19 cellular contexts compared by ENCODE assay signal in the genomic region with DNA sequence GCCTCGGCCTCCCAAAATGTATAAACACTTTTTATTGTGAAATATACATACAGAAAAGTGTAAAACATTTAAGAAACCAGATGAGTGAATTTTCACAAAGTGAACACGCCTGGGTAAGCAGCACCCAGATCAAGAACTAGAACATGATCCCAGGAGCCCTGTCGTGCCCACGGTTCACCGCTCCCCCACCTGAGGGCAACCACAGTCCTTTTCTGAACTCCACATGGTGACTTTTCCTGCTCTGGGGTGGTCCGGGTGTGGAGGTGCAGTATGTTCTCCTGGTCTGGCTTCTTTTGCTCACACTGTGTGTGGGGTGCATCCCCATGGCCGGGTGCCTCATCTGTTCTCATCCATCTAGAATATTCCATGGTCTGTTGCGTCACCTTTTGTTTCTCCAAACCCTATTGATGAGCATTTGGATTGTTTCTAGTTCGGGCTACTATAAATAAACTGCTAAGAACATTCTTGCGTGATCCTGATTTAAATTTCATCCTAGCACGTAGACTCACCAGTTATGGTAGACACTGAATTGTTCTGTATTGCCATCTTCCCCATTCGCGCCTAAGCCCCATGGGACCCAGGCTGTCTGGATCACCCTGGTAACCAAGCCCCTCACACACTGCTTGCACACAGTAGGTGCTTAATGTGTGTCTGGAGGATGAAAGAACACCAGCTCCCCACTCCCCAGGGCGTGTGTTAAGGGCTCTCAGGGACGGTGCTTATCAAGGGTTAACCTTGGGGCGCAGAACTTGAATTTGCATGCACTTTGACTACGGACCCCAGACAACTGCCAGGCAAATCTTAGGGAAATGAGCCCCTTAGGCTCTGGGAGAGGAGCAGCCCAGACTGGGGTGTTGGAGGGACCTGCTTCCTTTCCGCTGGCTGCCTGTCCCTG.
DNase-seq lines count a peak whose midpoint lies in the region; ATAC-seq and TF ChIP-seq lines count a peak whose summit lies in the region.
"Had no signal": no experiment of that assay in that cellular context is flagged by ENCODE, and none has a peak within 500 bp of the region (broad histone marks: within the 10 kb centered on the region; RNA-seq: fewer than 3 reads in every experiment).

No MANE protein-coding gene starts in this region.

- intact Hi-C loops in tibial artery (cut with DNase I; ENCODE audit: low total_unique reads), result no loop called here

- no peaks in the 10 kb centered on the region for H3K79me2 ChIP-seq in OCI-LY3 (ENCODE audit: low read length)

- peak overlapping the region; percentile 20; the same call in 1 of the 2 replicates for H3K4me3 ChIP-seq in OCI-LY3 (ENCODE audit: low read length)
- H3K4me3 ChIP-seq in tibial artery, result no peak overlapping the region
- H3K4me3 ChIP-seq: breast epithelium, dorsolateral prefrontal cortex, right lobe of liver had no signal

- no peak for ATAC-seq in stimulated activated effector memory CD8-positive, alpha-beta T cell treated with anti-CD3 and anti-CD28 coated beads, Interleukin-12 subunit alpha, Interleukin-12 subunit beta, amount 100 ng/mL, for 72 hours
- no peak for ATAC-seq in GM18505 (IDR thresholded peaks at IDR 0.05; ENCODE audit: unreplicated experiment)
- ATAC-seq: activated CD8-positive, alpha-beta T cell treated with anti-CD3 and anti-CD28 coated beads, Interleukin-2, amount 10 ng/mL, durations not matched to agents 7 days and 5 days; HCT116; right lobe of liver had no signal

- H3K27ac ChIP-seq in OCI-LY3 (ENCODE audit: low read length) (no peak overlapping the region), tibial artery (no peak overlapping the region)
- H3K27ac ChIP-seq: breast epithelium, right lobe of liver had no signal

- H3K27me3 ChIP-seq in OCI-LY3 (ENCODE audit: low read depth, low read length), result peaks cover 70% of the 10 kb centered on the region
- H3K27me3 ChIP-seq in tibial artery, result peaks cover 0 to 40% of the 10 kb centered on the region in 2 donors
- H3K27me3 ChIP-seq: right lobe of liver had no signal

- DNase-seq in kidney tubule cell (ENCODE audit: low spot score) (peak; percentile 29), tibial artery (no peak), AG08396 (ENCODE audit: low spot score) (no peak)
- no peak for DNase-seq in stimulated activated effector memory CD8-positive, alpha-beta T cell treated with anti-CD3 and anti-CD28 coated beads, Interleukin-12 subunit alpha, Interleukin-12 subunit beta, amount 100 ng/mL, for 72 hours (ENCODE audit: low spot score in 2 of 2)
- DNase-seq: activated CD8-positive, alpha-beta T cell treated with anti-CD3 and anti-CD28 coated beads, Interleukin-2, amount 10 ng/mL, durations not matched to agents 7 days and 5 days; activated naive CD8-positive, alpha-beta T cell treated with anti-CD3 and anti-CD28 coated beads, Interleukin-2, amount 10 ng/mL, durations not matched to agents 7 days and 5 days; GF-D8; glutamatergic neuron; NCI-H1417 treated with DMSO at 0.1 percent for 48 hours; NCI-H2171 treated with DMSO at 0.1 percent for 48 hours; SHP77; T-helper 1 cell had no signal

- no peak overlapping the region for H2AFZ ChIP-seq in OCI-LY3 (ENCODE audit: low read depth, low read length)

- no peak overlapping the region for H3K9ac ChIP-seq in OCI-LY3 (ENCODE audit: low read length)

- H3K36me3 Mint-ChIP-seq in stimulated activated effector memory CD8-positive, alpha-beta T cell treated with anti-CD3 and anti-CD28 coated beads, Interleukin-12 subunit alpha, Interleukin-12 subunit beta, amount 100 ng/mL, for 72 hours, result no peaks in the 10 kb centered on the region
- H3K36me3 Mint-ChIP-seq: activated naive CD8-positive, alpha-beta T cell treated with anti-CD3 and anti-CD28 coated beads, Interleukin-2, amount 10 ng/mL, durations not matched to agents 7 days and 5 days had no signal

- H3K4me1 ChIP-seq in OCI-LY3 (ENCODE audit: low read length) (peaks cover 30% of the 10 kb centered on the region), tibial artery (peaks cover 0 to 5% (median 2%) of the 10 kb centered on the region in 4 donors)
- H3K4me1 ChIP-seq: breast epithelium had no signal

- H3K4me1 Mint-ChIP-seq in stimulated activated effector memory CD8-positive, alpha-beta T cell treated with anti-CD3 and anti-CD28 coated beads, Interleukin-12 subunit alpha, Interleukin-12 subunit beta, amount 100 ng/mL, for 72 hours, result peaks cover 10% of the 10 kb centered on the region

- TF ChIP-seq POLR2A in GM18526 (IDR thresholded peaks at IDR 0.05; ENCODE audit: extremely low read depth, insufficient read length) (peak; percentile 22), GM18505 (IDR thresholded peaks at IDR 0.05; ENCODE audit: borderline replicate concordance, extremely low read depth, insufficient read depth, insufficient read length) (no peak)

- peak overlapping the region; percentile 43 for H3K27ac Mint-ChIP-seq in stimulated activated effector memory CD8-positive, alpha-beta T cell treated with anti-CD3 and anti-CD28 coated beads, Interleukin-12 subunit alpha, Interleukin-12 subunit beta, amount 100 ng/mL, for 72 hours
- H3K27ac Mint-ChIP-seq: activated CD8-positive, alpha-beta T cell treated with anti-CD3 and anti-CD28 coated beads, Interleukin-2, amount 10 ng/mL, durations not matched to agents 7 days and 5 days; activated naive CD8-positive, alpha-beta T cell treated with anti-CD3 and anti-CD28 coated beads, Interleukin-2, amount 10 ng/mL, durations not matched to agents 7 days and 5 days had no signal

- TF ChIP-seq CTCF in OCI-LY3 (IDR thresholded peaks at IDR 0.05; ENCODE audit: low read depth, low read length) (no peak), tibial artery (IDR thresholded peaks at IDR 0.05) (no peak)

- no peaks in the 10 kb centered on the region for H4K20me1 ChIP-seq in OCI-LY3 (ENCODE audit: insufficient read depth, low read length)

- H3K9me3 Mint-ChIP-seq in stimulated activated effector memory CD8-positive, alpha-beta T cell treated with anti-CD3 and anti-CD28 coated beads, Interleukin-12 subunit alpha, Interleukin-12 subunit beta, amount 100 ng/mL, for 72 hours, result no peaks in the 10 kb centered on the region
- H3K9me3 Mint-ChIP-seq: activated naive CD8-positive, alpha-beta T cell treated with anti-CD3 and anti-CD28 coated beads, Interleukin-2, amount 10 ng/mL, durations not matched to agents 7 days and 5 days had no signal

- H3K36me3 ChIP-seq in OCI-LY3 (replicated peaks; ENCODE audit: low read depth, low read length) (no peaks in the 10 kb centered on the region), tibial artery (no peaks in the 10 kb centered on the region)
- H3K36me3 ChIP-seq: breast epithelium, right lobe of liver had no signal

- peak overlapping the region; percentile 44 for H3K4me2 ChIP-seq in OCI-LY3 (ENCODE audit: low read length)

- no peak overlapping the region for H3K4me3 Mint-ChIP-seq in stimulated activated effector memory CD8-positive, alpha-beta T cell treated with anti-CD3 and anti-CD28 coated beads, Interleukin-12 subunit alpha, Interleukin-12 subunit beta, amount 100 ng/mL, for 72 hours
- H3K4me3 Mint-ChIP-seq: activated CD8-positive, alpha-beta T cell treated with anti-CD3 and anti-CD28 coated beads, Interleukin-2, amount 10 ng/mL, durations not matched to agents 7 days and 5 days; activated naive CD8-positive, alpha-beta T cell treated with anti-CD3 and anti-CD28 coated beads, Interleukin-2, amount 10 ng/mL, durations not matched to agents 7 days and 5 days had no signal

- H3K9me3 ChIP-seq in OCI-LY3 (ENCODE audit: insufficient read depth, low read length), result no peaks in the 10 kb centered on the region
- H3K9me3 ChIP-seq in tibial artery, result no peaks in the 10 kb centered on the region
- H3K9me3 ChIP-seq: breast epithelium, right lobe of liver had no signal
